In genomic region chr14:25108959-25109358, GRCh38 we compare ENCODE assay signal across 14 cellular contexts. TPM values are rescaled to one million over a fixed set of nuclear protein-coding genes. Genes with fewer than 3 reads are reported as not detected.
DNase-seq lines count a peak whose midpoint lies in the region; ATAC-seq and TF ChIP-seq lines count a peak whose summit lies in the region.
"Had no signal": no experiment of that assay in that cellular context is flagged by ENCODE, and none has a peak within 500 bp of the region (broad histone marks: within the 10 kb centered on the region; RNA-seq: fewer than 3 reads in every experiment).

No MANE protein-coding gene starts in this region.

- H3K4me1 ChIP-seq in heart right ventricle (peaks cover 6 to 24% (median 14%) of the 10 kb centered on the region in 9 donors), right atrium auricular region (peaks cover 0 to 26% of the 10 kb centered on the region in 2 donors), testis (peaks cover 2% of the 10 kb centered on the region)
- H3K4me1 ChIP-seq in CD4-positive, alpha-beta memory T cell (ENCODE audit: insufficient read depth, low read length) = no peaks in the 10 kb centered on the region
- H3K4me1 ChIP-seq: adrenal gland had no signal

- H3K36me3 ChIP-seq in heart right ventricle = no peaks in the 10 kb centered on the region
- no peaks in the 10 kb centered on the region for H3K36me3 ChIP-seq in right atrium auricular region
- no peaks in the 10 kb centered on the region for H3K36me3 ChIP-seq in testis (ENCODE audit: low read depth, missing control alignments)
- H3K36me3 ChIP-seq in CD4-positive, alpha-beta memory T cell (ENCODE audit: insufficient read depth, low read length) = no peaks in the 10 kb centered on the region
- H3K36me3 ChIP-seq: adrenal gland had no signal

- intact Hi-C loops in heart right ventricle (cut with DNase I) (no loop called here), left ventricle myocardium superior (cut with micrococcal nuclease) (no loop called here), testis (cut with DNase I; ENCODE audit: low total_unique reads) (no loop called here)
- intact Hi-C loops in CD4-positive, alpha-beta memory T cell (cut with micrococcal nuclease) = no loop called here

- H3K4me3 ChIP-seq in heart right ventricle (no peak overlapping the region), right atrium auricular region (no peak overlapping the region), testis (no peak overlapping the region)
- no peak overlapping the region for H3K4me3 ChIP-seq in CD4-positive, alpha-beta memory T cell (ENCODE audit: low read length in 2 of 2)
- H3K4me3 ChIP-seq: adrenal gland had no signal

- TF ChIP-seq CTCF in heart right ventricle (IDR thresholded peaks at IDR 0.05) (no peak), right atrium auricular region (IDR thresholded peaks at IDR 0.05) (no peak), testis (IDR thresholded peaks at IDR 0.05) (no peak)

- H3K27ac Mint-ChIP-seq in CD4-positive, alpha-beta memory T cell = no peak overlapping the region
- H3K27ac Mint-ChIP-seq: dendritic cell treated with granulocyte-macrophage colony-stimulating factor and Interleukin-4, amounts not matched to agents 40 ng/mL and 50 ng/mL, for 4 days; stimulated activated memory B cell treated with anti-CD40 and anti-IgM and Interleukin-4, amounts not matched to agents 10 μg/mL and 1 μg/mL and 100 μg/mL, for 72 hours had no signal

- peaks cover 2 to 11% of the 10 kb centered on the region in 2 donors for H3K27me3 Mint-ChIP-seq in CD4-positive, alpha-beta memory T cell

- no peaks in the 10 kb centered on the region for H3K9me3 ChIP-seq in heart right ventricle
- H3K9me3 ChIP-seq in right atrium auricular region = no peaks in the 10 kb centered on the region
- H3K9me3 ChIP-seq in testis = no peaks in the 10 kb centered on the region
- H3K9me3 ChIP-seq in CD4-positive, alpha-beta memory T cell (ENCODE audit: control insufficient read depth in 1 of 2, low read length in 2 of 2) = no peaks in the 10 kb centered on the region
- H3K9me3 ChIP-seq: adrenal gland had no signal

- no peaks in the 10 kb centered on the region for H3K4me1 Mint-ChIP-seq in CD4-positive, alpha-beta memory T cell
- H3K4me1 Mint-ChIP-seq: stimulated activated memory B cell treated with anti-CD40 and anti-IgM and Interleukin-4, amounts not matched to agents 10 μg/mL and 1 μg/mL and 100 μg/mL, for 72 hours had no signal

- no peak for TF ChIP-seq POLR2A in testis (IDR thresholded peaks at IDR 0.05)

- H3K9me3 Mint-ChIP-seq in CD4-positive, alpha-beta memory T cell = peaks cover 0 to 5% (median 0%) of the 10 kb centered on the region in 8 donors
- H3K9me3 Mint-ChIP-seq: dendritic cell treated with granulocyte-macrophage colony-stimulating factor and Interleukin-4, amounts not matched to agents 40 ng/mL and 50 ng/mL, for 4 days had no signal

- no peaks in the 10 kb centered on the region for H3K36me3 Mint-ChIP-seq in CD4-positive, alpha-beta memory T cell
- H3K36me3 Mint-ChIP-seq: stimulated activated memory B cell treated with anti-CD40 and anti-IgM and Interleukin-4, amounts not matched to agents 10 μg/mL and 1 μg/mL and 100 μg/mL, for 72 hours had no signal

- H3K4me3 Mint-ChIP-seq in CD4-positive, alpha-beta memory T cell = no peak overlapping the region
- H3K4me3 Mint-ChIP-seq: dendritic cell treated with granulocyte-macrophage colony-stimulating factor and Interleukin-4, amounts not matched to agents 40 ng/mL and 50 ng/mL, for 4 days; stimulated activated memory B cell treated with anti-CD40 and anti-IgM and Interleukin-4, amounts not matched to agents 10 μg/mL and 1 μg/mL and 100 μg/mL, for 72 hours had no signal

- H3K27me3 ChIP-seq in heart right ventricle = no peaks in the 10 kb centered on the region
- no peaks in the 10 kb centered on the region for H3K27me3 ChIP-seq in right atrium auricular region
- no peaks in the 10 kb centered on the region for H3K27me3 ChIP-seq in testis
- no peaks in the 10 kb centered on the region for H3K27me3 ChIP-seq in CD4-positive, alpha-beta memory T cell (ENCODE audit: insufficient read depth, low read length)
- H3K27me3 ChIP-seq: adrenal gland had no signal

- 5 to 20% methylated on average over 2 of the region's 2 CpGs for WGBS in heart right ventricle, 2 donors
- 42 to 45% methylated on average over 2 of the region's 2 CpGs for WGBS in testis, 2 donors

- CTCF ChIA-PET in CD4-positive, alpha-beta memory T cell (lab: Charles Lee; ENCODE audit: partially characterized antibody) = no interaction called here

- POLR2A ChIA-PET in CD4-positive, alpha-beta memory T cell (lab: Charles Lee; ENCODE audit: partially characterized antibody) = no interaction called here

- ATAC-seq in heart right ventricle = peak in 1 of 8 donors; percentile 26
- no peak for ATAC-seq in left ventricle myocardium superior
- ATAC-seq: stimulated activated memory B cell treated with anti-CD40 and anti-IgM and Interleukin-4, amounts not matched to agents 10 μg/mL and 1 μg/mL and 100 μg/mL, for 72 hours had no signal

- DNase-seq in heart right ventricle = no peak
- no peak for DNase-seq in left ventricle myocardium superior
- DNase-seq in NCI-H2227 treated with DMSO at 0.1 percent for 48 hours (lab: John Stamatoyannopoulos, UW) = peak; percentile 19
- DNase-seq in right atrium auricular region (ENCODE audit: low spot score) = no peak
- DNase-seq in testis = peak; percentile 75
- DNase-seq in NOMO-1 (lab: John Stamatoyannopoulos, UW; ENCODE audit: unreplicated experiment in 2 of 2) = no peak
- no peak for DNase-seq in CD4-positive, alpha-beta memory T cell
- DNase-seq in KG1 (lab: John Stamatoyannopoulos, UW) = no peak
- DNase-seq: activated CD4-positive, CD25-positive, alpha-beta regulatory T cell; activated T-cell treated with anti-CD3 and anti-CD28 coated beads for 4 hours; GDM1 had no signal

- peak overlapping the region in 6 of 10 donors; percentile 20 to 80 (median 62) for H3K27ac ChIP-seq in heart right ventricle
- H3K27ac ChIP-seq in right atrium auricular region = peak overlapping the region; percentile 6 to 84
- peak overlapping the region in 1 of 2 donors; percentile 39 for H3K27ac ChIP-seq in testis
- H3K27ac ChIP-seq in CD4-positive, alpha-beta memory T cell (ENCODE audit: low read depth, low read length) = no peak overlapping the region
- H3K27ac ChIP-seq: adrenal gland had no signal

RNA-seq across cellular contexts. Expression of gene STXBP6, which starts 59.0 kb away (rescaled TPM):
- total RNA-seq in heart right ventricle = 10 to 100 TPM; 12.2 to 49.0 (median 24.4) TPM
- polyA plus RNA-seq in heart right ventricle = 10 to 100 TPM; 20.6 to 44.2 TPM
- 43.5 TPM for total RNA-seq in left ventricle myocardium superior
- 10 to 100 TPM; 13.5 to 20.2 TPM for total RNA-seq in right atrium auricular region
- 10 to 100 TPM in 1 of 2 donors, 1 to 10 TPM in 1; 4.7 to 11.3 TPM for total RNA-seq in testis
- polyA plus RNA-seq in testis (ENCODE audit: insufficient read depth, low read depth, low replicate concordance) = 8.6 TPM
- not detected for total RNA-seq in CD4-positive, alpha-beta memory T cell
- polyA plus RNA-seq in CD4-positive, alpha-beta memory T cell = not detected

Comparison
In these comparisons a context has a peak if more than half of its experiments do, and no peak if none do; other contexts are left out.
1. DNase-seq: peak in NCI-H2227 treated with DMSO at 0.1 percent for 48 hours (single experiment) and testis (single experiment); none in heart right ventricle (0 of 2), left ventricle myocardium superior (single experiment), right atrium auricular region (single experiment), NOMO-1 (0 of 2), CD4-positive, alpha-beta memory T cell (0 of 5) and KG1 (single experiment).
2. RNA of gene STXBP6, which starts 59.0 kb away (total RNA-seq): 43.5 TPM in left ventricle myocardium superior (single experiment), 12.2 to 49.0 TPM in heart right ventricle, 13.5 to 20.2 TPM in right atrium auricular region and 4.7 to 11.3 TPM in testis; not detected in CD4-positive, alpha-beta memory T cell; every median in the first group is over 4 times any median in the second.